8 cellular contexts compared by ENCODE assay signal in genomic region chr20:13800728-13801134, GRCh38.
A peak's percentile ranks its signal among the peaks of the same experiment; 100 is the strongest.
DNase-seq lines count a peak whose midpoint lies in the region; FAIRE-seq and TF ChIP-seq lines count a peak whose summit lies in the region.

No MANE protein-coding gene starts in this region.

- no peak for TF ChIP-seq CTCF in coronary artery (IDR thresholded peaks at IDR 0.05)
- no peak for TF ChIP-seq CTCF in D721Med (IDR thresholded peaks at IDR 0.05; ENCODE audit: insufficient read depth, missing control alignments)

- no peak overlapping the region for H3K4me3 ChIP-seq in coronary artery

- DNase-seq in DMS153 (lab: John Stamatoyannopoulos, UW) (peak; percentile 92), NCI-H2171 (lab: John Stamatoyannopoulos, UW) (peak; percentile 96), coronary artery (ENCODE audit: low spot score) (peak; percentile 76), midbrain (lab: John Stamatoyannopoulos, UW) (peak; percentile 15), kidney glomerular epithelial cell (lab: John Stamatoyannopoulos, UW) (no peak), D721Med (ENCODE audit: insufficient read length, low spot score) (no peak)
- DNase-seq in activated CD8-positive, alpha-beta memory T cell treated with anti-CD3 and anti-CD28 coated beads, Interleukin-2, amount 50 U/mL, for 48 hours: no peak
- no peak for DNase-seq in activated CD4-positive, CD25-positive, alpha-beta regulatory T cell (lab: John Stamatoyannopoulos, UW)

- FAIRE-seq in D721Med (lab: Jason Lieb, UNC): no peak

- no peak overlapping the region for H3K27ac ChIP-seq in coronary artery

Comparison
In these comparisons a context has a peak if more than half of its experiments do, and no peak if none do; other contexts are left out.
1. DNase-seq: peak in DMS153 (single experiment), NCI-H2171 (single experiment), coronary artery (single experiment) and midbrain (single experiment); none in kidney glomerular epithelial cell (single experiment), D721Med (single experiment), activated CD8-positive, alpha-beta memory T cell treated with anti-CD3 and anti-CD28 coated beads, Interleukin-2, amount 50 U/mL, for 48 hours (single experiment) and activated CD4-positive, CD25-positive, alpha-beta regulatory T cell (0 of 4).